16 cellular contexts compared by ENCODE assay signal in genomic region chr6:16608444-16608843, GRCh38.
DNase-seq lines count a peak whose midpoint lies in the region; ATAC-seq, FAIRE-seq and TF ChIP-seq lines count a peak whose summit lies in the region.
"Had no signal": no experiment of that assay in that cellular context is flagged by ENCODE, and none has a peak within 500 bp of the region (broad histone marks: within the 10 kb centered on the region; RNA-seq: fewer than 3 reads in every experiment).

No MANE protein-coding gene starts in this region.

- 77% methylated on average over 4 of the region's 4 CpGs for WGBS in esophagus muscularis mucosa

- H3K4me1 ChIP-seq in esophagus muscularis mucosa = no peaks in the 10 kb centered on the region
- no peaks in the 10 kb centered on the region for H3K4me1 ChIP-seq in mucosa of descending colon (ENCODE audit: low read depth)

- H3K27ac Mint-ChIP-seq in chondrocyte (ENCODE audit: unreplicated experiment) = no peak overlapping the region
- H3K27ac Mint-ChIP-seq: GM23338, H9 had no signal

- H3K36me3 ChIP-seq in esophagus muscularis mucosa = peaks cover 0 to 9% (median 5%) of the 10 kb centered on the region in 4 donors
- no peaks in the 10 kb centered on the region for H3K36me3 ChIP-seq in mucosa of descending colon (ENCODE audit: low read depth)

- no peak overlapping the region for H3K27ac ChIP-seq in esophagus muscularis mucosa (replicated peaks in 1 of 4)

- H3K9me3 Mint-ChIP-seq in chondrocyte (ENCODE audit: low read depth) = no peaks in the 10 kb centered on the region
- H3K9me3 Mint-ChIP-seq: GM23338, H9 had no signal

- intact Hi-C loops in esophagus muscularis mucosa (cut with DNase I) (no loop called here), mucosa of descending colon (cut with DNase I, micrococcal nuclease) (no loop called here)

- no peak for TF ChIP-seq EP300 in esophagus muscularis mucosa (IDR thresholded peaks at IDR 0.05)

- H3K9me3 ChIP-seq in esophagus muscularis mucosa (no peaks in the 10 kb centered on the region), mucosa of descending colon (no peaks in the 10 kb centered on the region)

- no peak for TF ChIP-seq POLR2A in GM12892 (IDR thresholded peaks at IDR 0.05; ENCODE audit: low read depth, low read length)
- TF ChIP-seq POLR2A in esophagus muscularis mucosa (IDR thresholded peaks at IDR 0.05; ENCODE audit: low read depth) = no peak

- peaks cover 7% of the 10 kb centered on the region for H3K36me3 Mint-ChIP-seq in chondrocyte (ENCODE audit: low read depth)

- no peaks in the 10 kb centered on the region for H3K27me3 Mint-ChIP-seq in chondrocyte (ENCODE audit: low read depth)
- H3K27me3 Mint-ChIP-seq: CD4-positive, alpha-beta memory T cell had no signal

- ATAC-seq in mucosa of descending colon = peak; percentile 14
- no peak for ATAC-seq in GM21390 (IDR thresholded peaks at IDR 0.05; ENCODE audit: unreplicated experiment)
- no peak for ATAC-seq in GM21528 (IDR thresholded peaks at IDR 0.05; ENCODE audit: low FRiP score, unreplicated experiment)
- ATAC-seq: GM23338, HCT116 had no signal

- DNase-seq in GM12892 (ENCODE audit: insufficient read length) (no peak), esophagus muscularis mucosa (ENCODE audit: extremely low spot score) (peak; percentile 47), mucosa of descending colon (peak in 1 of 3 donors; percentile 16), chondrocyte (ENCODE audit: low spot score) (no peak)
- DNase-seq: C1 segment of cervical spinal cord; Calu3; CD4-positive, alpha-beta memory T cell; COR-L47; DMS53; DMS79 treated with DMSO at 0.1 percent for 48 hours; GF-D8; H9 had no signal

- peaks cover 6% of the 10 kb centered on the region for H3K4me1 Mint-ChIP-seq in chondrocyte (ENCODE audit: low read depth)

- H3K4me3 ChIP-seq in esophagus muscularis mucosa = no peak overlapping the region
- H3K4me3 ChIP-seq in mucosa of descending colon = no peak overlapping the region
- H3K4me3 ChIP-seq: GM23338 had no signal

- H3K27me3 ChIP-seq in esophagus muscularis mucosa = no peaks in the 10 kb centered on the region

- no peak overlapping the region for H3K4me3 Mint-ChIP-seq in chondrocyte (ENCODE audit: unreplicated experiment)
- H3K4me3 Mint-ChIP-seq: CD4-positive, alpha-beta memory T cell; GM23338; H9 had no signal

- FAIRE-seq in GM12892 (lab: Jason Lieb, UNC) = peak; percentile 27

- TF ChIP-seq CTCF in esophagus muscularis mucosa (IDR thresholded peaks at IDR 0.05) = no peak
- no peak for TF ChIP-seq CTCF in mucosa of descending colon (IDR thresholded peaks at IDR 0.05)
- TF ChIP-seq CTCF in chondrocyte (IDR thresholded peaks at IDR 0.05) = no peak
